Comparison of ENCODE assay signal across 1 cellular context in genomic region chr18:9739516-9739915, GRCh38.
TF ChIP-seq lines count a peak whose summit lies in the region.

No MANE protein-coding gene starts in this region.

TF ChIP-seq in GM23338, 12 proteins besides CTCF, POLR2A, EP300 and RAD21 (continued from another document):
- TF ChIP-seq ZNF462 (CRISPR knock-in tag; IDR thresholded peaks at IDR 0.05) (no peak), STAT1 (IDR thresholded peaks at IDR 0.05; ENCODE audit: unreplicated experiment) (no peak), EZH2phosphoT487 (IDR thresholded peaks at IDR 0.05; ENCODE audit: unreplicated experiment) (no peak), ZNF331 (CRISPR knock-in tag; IDR thresholded peaks at IDR 0.05; ENCODE audit: low read depth) (no peak), ZNF114 (CRISPR knock-in tag; IDR thresholded peaks at IDR 0.05) (no peak), NANOG (IDR thresholded peaks at IDR 0.05; ENCODE audit: borderline replicate concordance) (no peak), EZH2 (IDR thresholded peaks at IDR 0.05; ENCODE audit: low read depth, unreplicated experiment) (no peak), ETS1 (IDR thresholded peaks at IDR 0.05) (no peak), JUNB (IDR thresholded peaks at IDR 0.05; ENCODE audit: unreplicated experiment) (no peak), POLR2AphosphoS5 (IDR thresholded peaks at IDR 0.05; ENCODE audit: low read depth) (no peak)
